9 cellular contexts compared by ENCODE assay signal in the genomic region with DNA sequence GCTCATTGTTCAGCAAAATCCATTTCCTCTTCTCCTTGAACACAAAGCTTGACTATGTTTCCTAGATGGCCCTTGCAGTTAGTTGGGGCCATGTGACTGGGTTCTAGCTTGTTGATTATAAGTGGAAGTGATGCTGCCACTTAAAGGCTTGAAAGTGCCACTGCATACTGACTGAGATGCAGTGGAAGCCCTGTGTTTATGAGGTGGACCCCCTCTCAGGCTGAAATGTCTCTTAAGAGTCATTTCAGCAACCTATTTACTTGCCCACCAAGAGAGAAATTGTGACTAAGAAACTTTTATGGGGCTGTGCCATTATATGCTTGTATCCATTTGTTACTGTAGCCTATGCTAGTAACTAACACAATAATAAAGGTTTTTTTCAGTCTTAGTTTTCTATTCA. TPM values are rescaled to one million over a fixed set of nuclear protein-coding genes. Genes with fewer than 3 reads are reported as not detected.
DNase-seq lines count a peak whose midpoint lies in the region; ATAC-seq, FAIRE-seq and TF ChIP-seq lines count a peak whose summit lies in the region.
"Had no signal": no experiment of that assay in that cellular context is flagged by ENCODE, and none has a peak within 500 bp of the region (broad histone marks: within the 10 kb centered on the region; RNA-seq: fewer than 3 reads in every experiment).

No MANE protein-coding gene starts in this region.

- ATAC-seq in GM12878 (peak; percentile 97), left lobe of liver (peak; percentile 81), HG03139 (IDR thresholded peaks at IDR 0.05; ENCODE audit: unreplicated experiment) (no peak)

- no peak for TF ChIP-seq POLR2A in GM12878 (IDR thresholded peaks at IDR 0.05; ENCODE audit: low read depth, low read length)

- SMC1A ChIA-PET in GM12878 (lab: Charles Lee; ENCODE audit: uncharacterized antibody, unreplicated experiment): interaction anchor here (0.6 to 2.4 kb wide), 18 partner anchors 12 to 259 kb away, joined by 3 to 36 read pairs (median 4); no protein-coding TSS in a partner anchor

- POLR2A ChIA-PET in GM12878 (lab: Charles Lee): interaction anchor here (0.7 to 1.3 kb wide), 2 partner anchors 12 to 34 kb away, joined by 3 to 4 read pairs; no protein-coding TSS in a partner anchor

- H4K20me1 ChIP-seq in GM12878 (ENCODE audit: control insufficient read depth, insufficient read depth): no peaks in the 10 kb centered on the region
- H4K20me1 ChIP-seq: BLaER1 treated with 17β-estradiol and CSF1 and Interleukin-3, amounts not matched to agents 10 nM and 100 nM had no signal

- no peaks in the 10 kb centered on the region for H3K36me3 ChIP-seq in GM12878 (ENCODE audit: control insufficient read depth in 2 of 2, insufficient read depth in 2 of 2, low read length in 1 of 2)
- H3K36me3 ChIP-seq: BLaER1 treated with 17β-estradiol and CSF1 and Interleukin-3, amounts not matched to agents 10 nM and 100 nM had no signal

- no peak overlapping the region for H3K4me3 ChIP-seq in GM12878
- H3K4me3 ChIP-seq: BLaER1 treated with 17β-estradiol and CSF1 and Interleukin-3, amounts not matched to agents 10 nM and 100 nM had no signal

- intact Hi-C loops in GM12878 (cut with micrococcal nuclease; ENCODE audit: unreplicated experiment): loop anchor here (2.0 kb wide), 1 partner anchor 46 kb away; no protein-coding TSS in a partner anchor

- peak; percentile 52 for FAIRE-seq in HTR-8/SVneo (lab: Jason Lieb, UNC)
- FAIRE-seq in GM12878 (lab: Jason Lieb, UNC): peak; percentile 64

- peak; percentile 64 to 78 (median 72); a peak in 5 of 6 replicates for TF ChIP-seq CTCF in GM12878 (IDR thresholded peaks at IDR 0.05 in 2 of 3, conservative IDR thresholded peaks at IDR 0.05 in 1 of 3; ENCODE audit: control insufficient read depth in 2 of 3, extremely low read depth in 1 of 3, insufficient read depth in 1 of 3, low read depth in 3 of 3, low read length in 3 of 3)

- no peak overlapping the region for H3K27ac ChIP-seq in GM12878 (ENCODE audit: control insufficient read depth, insufficient read depth)
- H3K27ac ChIP-seq: BLaER1 treated with 17β-estradiol and CSF1 and Interleukin-3, amounts not matched to agents 10 nM and 100 nM had no signal

- no peak overlapping the region for H3K4me2 ChIP-seq in GM12878 (ENCODE audit: control insufficient read depth, insufficient read depth)

- TF ChIP-seq RAD21 in GM12878 (IDR thresholded peaks at IDR 0.05; ENCODE audit: insufficient read depth, low read depth, low read length): peak; percentile 77

- H3K4me1 ChIP-seq in GM12878 (ENCODE audit: control insufficient read depth, insufficient read depth, low read length): no peaks in the 10 kb centered on the region; the same call in 1 of the 2 replicates

- no peak overlapping the region for H3K9ac ChIP-seq in GM12878 (ENCODE audit: control insufficient read depth, insufficient read depth, low read length)

- BruUV-seq in GM12878 (replicated peaks; lab: Mats Ljungman, UMichigan): no TSS peak

- no peaks in the 10 kb centered on the region for H3K27me3 ChIP-seq in GM12878 (replicated peaks in 1 of 2; ENCODE audit: control insufficient read depth in 2 of 2, insufficient read depth in 2 of 2, low read length in 1 of 2)
- H3K27me3 ChIP-seq: BLaER1 treated with 17β-estradiol and CSF1 and Interleukin-3, amounts not matched to agents 10 nM and 100 nM had no signal

- RAD21 ChIA-PET in GM12878 (lab: Charles Lee; ENCODE audit: unreplicated experiment): interaction anchor here (0.6 to 3.8 kb wide), 16 partner anchors 10 to 576 kb away, joined by 3 to 27 read pairs (median 5); no protein-coding TSS in a partner anchor

- in situ Hi-C loops in GM12878 (cut with MboI): no loop called here

- no peak for TF ChIP-seq EP300 in GM12878 (IDR thresholded peaks at IDR 0.05; ENCODE audit: borderline replicate concordance in 1 of 2, control insufficient read depth in 1 of 2, low read depth in 2 of 2, low read length in 2 of 2)

- CTCF ChIA-PET in GM12878 (lab: Yijun Ruan, JAX): interaction anchor here (0.7 to 8.2 kb wide), 26 partner anchors 8 to 279 kb away, joined by 3 to 124 read pairs (median 4); a partner anchor contains a TSS

- DNase-seq in NCI-H1417 (lab: John Stamatoyannopoulos, UW) (peak in 2 of 3 experiments; percentile 7 to 42), NCI-H1417 treated with DMSO at 0.1 percent for 48 hours (lab: John Stamatoyannopoulos, UW) (no peak), HTR-8/SVneo (ENCODE audit: insufficient read length, low spot score) (no peak), GM12878 (ENCODE audit: low read depth, low spot score) (no peak), left lobe of liver (ENCODE audit: low spot score) (no peak), cerebellar nuclear complex (lab: John Stamatoyannopoulos, UW) (no peak)
- no peak for DNase-seq in stimulated activated CD4-positive, alpha-beta T cell treated with anti-CD3 and anti-CD28 coated beads, Interleukin-2, amount 100 ng/mL, for 24 hours

- H3K79me2 ChIP-seq in GM12878 (ENCODE audit: control insufficient read depth, insufficient read depth, low read length): no peaks in the 10 kb centered on the region

- H3K9me3 ChIP-seq in GM12878 (replicated peaks; ENCODE audit: control insufficient read depth, insufficient read depth, low read length): no peaks in the 10 kb centered on the region

- no peak overlapping the region for H2AFZ ChIP-seq in GM12878 (ENCODE audit: control insufficient read depth, low read depth, low read length)

TF ChIP-seq in GM12878, 131 proteins besides CTCF, POLR2A, EP300 and RAD21:
- TF ChIP-seq, protein P1, sequence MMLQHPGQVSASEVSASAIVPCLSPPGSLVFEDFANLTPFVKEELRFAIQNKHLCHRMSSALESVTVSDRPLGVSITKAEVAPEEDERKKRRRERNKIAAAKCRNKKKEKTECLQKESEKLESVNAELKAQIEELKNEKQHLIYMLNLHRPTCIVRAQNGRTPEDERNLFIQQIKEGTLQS (IDR thresholded peaks at IDR 0.05; ENCODE audit: borderline replicate concordance, extremely low read depth, low read depth, low read length): peak; percentile 3; the same call in 1 of the 2 replicates
- TF ChIP-seq POLR2AphosphoS2 (IDR thresholded peaks at IDR 0.05; ENCODE audit: low read depth, low read length) (no peak), IRF4 (IDR thresholded peaks at IDR 0.05; ENCODE audit: low read depth, low read length) (0 out of 2 replicates have a peak, but pooled peaks have one; percentile 16), BHLHE40 (IDR thresholded peaks at IDR 0.05; ENCODE audit: borderline replicate concordance in 1 of 2, low read depth in 2 of 2, low read length in 1 of 2) (0 out of 4 replicates have a peak, but pooled peaks of 1 of the 2 experiments have one; percentile 6), ESRRA (IDR thresholded peaks at IDR 0.05; ENCODE audit: low read length) (no peak), RAD51 (IDR thresholded peaks at IDR 0.05) (peak; percentile 91), RUNX3 (IDR thresholded peaks at IDR 0.05; ENCODE audit: low read length) (no peak), SMC3 (IDR thresholded peaks at IDR 0.05; ENCODE audit: borderline replicate concordance, low read length) (peak; percentile 77; the same call in 1 of the 2 replicates), POU2F2 (IDR thresholded peaks at IDR 0.05; ENCODE audit: borderline replicate concordance, low read depth, low read length) (0 out of 3 replicates have a peak, but pooled peaks have one; percentile 28)
- TF ChIP-seq, protein P2, sequence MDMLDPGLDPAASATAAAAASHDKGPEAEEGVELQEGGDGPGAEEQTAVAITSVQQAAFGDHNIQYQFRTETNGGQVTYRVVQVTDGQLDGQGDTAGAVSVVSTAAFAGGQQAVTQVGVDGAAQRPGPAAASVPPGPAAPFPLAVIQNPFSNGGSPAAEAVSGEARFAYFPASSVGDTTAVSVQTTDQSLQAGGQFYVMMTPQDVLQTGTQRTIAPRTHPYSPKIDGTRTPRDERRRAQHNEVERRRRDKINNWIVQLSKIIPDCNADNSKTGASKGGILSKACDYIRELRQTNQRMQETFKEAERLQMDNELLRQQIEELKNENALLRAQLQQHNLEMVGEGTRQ (IDR thresholded peaks at IDR 0.05; ENCODE audit: borderline replicate concordance, low read depth, low read length): peak; percentile 48; the same call in 1 of the 2 replicates
- TF ChIP-seq, protein P3, sequence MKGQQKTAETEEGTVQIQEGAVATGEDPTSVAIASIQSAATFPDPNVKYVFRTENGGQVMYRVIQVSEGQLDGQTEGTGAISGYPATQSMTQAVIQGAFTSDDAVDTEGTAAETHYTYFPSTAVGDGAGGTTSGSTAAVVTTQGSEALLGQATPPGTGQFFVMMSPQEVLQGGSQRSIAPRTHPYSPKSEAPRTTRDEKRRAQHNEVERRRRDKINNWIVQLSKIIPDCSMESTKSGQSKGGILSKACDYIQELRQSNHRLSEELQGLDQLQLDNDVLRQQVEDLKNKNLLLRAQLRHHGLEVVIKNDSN (IDR thresholded peaks at IDR 0.05; ENCODE audit: borderline replicate concordance, extremely low read length, insufficient read depth, low read depth, low read length): peak; percentile 51

RNA-seq across cellular contexts. Expression of a gene that starts 8.4 kb away (rescaled TPM):
- 115 and 122 TPM in 2 replicates for total RNA-seq in GM12878 (2013; cell fraction: nucleolus; rRNA removed)
- total RNA-seq in GM12878 (2014; rRNA removed) (113 and 115 TPM in 2 replicates), GM12878 (2014; rRNA removed; fragmentation: Illumina TruSeq; extraction: Trizol) (232 and 235 TPM in 2 replicates), GM12878 (2021) (227 and 244 TPM in 2 replicates), left lobe of liver (41.5 TPM)
- 105 TPM for polyA plus RNA-seq in GM12878 (2011; ENCODE audit: low read depth)
- polyA plus RNA-seq in GM12878 (2011; rRNA removed) (170 and 224 TPM in 2 replicates), GM12878 (2014; fragmentation: Illumina TruSeq; extraction: Trizol) (666 and 753 TPM in 2 replicates), GM12878 (2014; fragmentation: Nextera tagmentation; extraction: Ambion mirVana) (10 to 100 TPM; 29.6 to 35.3 TPM), GM12878 (2014; rRNA removed) (247 and 261 TPM in 2 replicates), GM12878 (2016; fragmentation: Nextera tagmentation; extraction: Ambion mirVana) (100 to 1,000 TPM; 232 to 271 TPM)
- 77.2 and 86.6 TPM in 2 replicates for polyA plus RNA-seq in GM12878 (2011; cell fraction: cytosol; rRNA removed)
- 56.0 and 69.4 TPM in 2 replicates for polyA plus RNA-seq in GM12878 (2011; cell fraction: nucleus; rRNA removed)
- 179 and 207 TPM in 2 replicates for polyA plus RNA-seq in GM12878 (2012)
- 62.1 and 70.0 TPM in 2 replicates for polyA minus RNA-seq in GM12878 (2011; rRNA and poly(A)+ RNA removed)
- 39.3 and 49.7 TPM in 2 replicates for polyA minus RNA-seq in GM12878 (2011; cell fraction: cytosol; rRNA and poly(A)+ RNA removed)
- 31.4 and 59.3 TPM in 2 replicates for polyA minus RNA-seq in GM12878 (2011; cell fraction: nucleus; rRNA and poly(A)+ RNA removed)

Comparison
In these comparisons a context has a peak if more than half of its experiments do, and no peak if none do; other contexts are left out.
1. DNase-seq: peak in NCI-H1417 (2 of 3); none in NCI-H1417 treated with DMSO at 0.1 percent for 48 hours (single experiment), HTR-8/SVneo (single experiment), GM12878 (single experiment), left lobe of liver (single experiment), cerebellar nuclear complex (0 of 2) and stimulated activated CD4-positive, alpha-beta T cell treated with anti-CD3 and anti-CD28 coated beads, Interleukin-2, amount 100 ng/mL, for 24 hours (0 of 2).